ENCODE assay signal across 1 cellular context in the genomic region with DNA sequence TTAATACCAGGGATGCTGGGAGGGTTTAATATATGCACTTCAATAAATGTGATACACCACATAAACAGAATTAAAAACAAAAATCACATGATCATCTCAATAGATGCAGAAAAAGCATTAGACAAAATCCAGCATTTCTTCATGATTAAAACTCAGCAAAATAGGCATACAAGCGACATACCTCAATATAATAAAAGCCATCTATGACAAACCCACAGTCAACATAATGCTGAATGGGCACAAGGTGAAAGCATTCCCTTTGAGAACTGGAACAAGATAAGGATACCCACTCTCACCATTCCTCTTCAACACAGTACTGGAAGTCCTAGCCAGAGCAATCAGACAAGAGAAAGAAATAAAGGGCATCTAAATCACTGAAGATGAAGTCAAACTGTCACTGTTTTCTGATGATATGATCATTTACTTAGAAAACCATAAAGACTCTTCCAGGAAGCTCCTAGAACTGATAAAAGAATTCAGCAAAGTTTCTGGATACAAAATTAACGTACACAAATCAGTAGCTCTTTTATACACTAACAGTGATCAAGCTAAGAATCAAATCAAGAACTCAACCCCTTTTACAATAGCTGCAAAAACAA. TPM values are rescaled to one million over a fixed set of nuclear protein-coding genes. Genes with fewer than 3 reads are reported as not detected.
"Had no signal": no experiment of that assay in that cellular context is flagged by ENCODE, and none has a peak within 500 bp of the region (broad histone marks: within the 10 kb centered on the region; RNA-seq: fewer than 3 reads in every experiment).

No MANE protein-coding gene starts in this region.

RNA-seq across cellular contexts. Expression of a gene that starts 39.2 kb away (rescaled TPM):
- total RNA-seq: renal cortical epithelial cell had no signal
